In genomic region chr1:234260578-234260977, GRCh38 we compare ENCODE assay signal across 14 cellular contexts.
DNase-seq lines count a peak whose midpoint lies in the region; ATAC-seq lines count a peak whose summit lies in the region.
"Had no signal": no experiment of that assay in that cellular context is flagged by ENCODE, and none has a peak within 500 bp of the region (broad histone marks: within the 10 kb centered on the region; RNA-seq: fewer than 3 reads in every experiment).

No MANE protein-coding gene starts in this region.

- H3K27ac Mint-ChIP-seq in activated naive CD8-positive, alpha-beta T cell treated with anti-CD3 and anti-CD28 coated beads, Interleukin-2, amount 10 ng/mL, durations not matched to agents 7 days and 5 days: peak overlapping the region; percentile 74

- H3K27me3 Mint-ChIP-seq in activated naive CD8-positive, alpha-beta T cell treated with anti-CD3 and anti-CD28 coated beads, Interleukin-2, amount 10 ng/mL, durations not matched to agents 7 days and 5 days: no peaks in the 10 kb centered on the region

- peak; percentile 80 to 87 for ATAC-seq in activated CD4-positive, CD25-positive, alpha-beta regulatory T cell treated with anti-CD3 and anti-CD28 coated beads, Interleukin-2, amount 50 U/mL, for 24 hours
- ATAC-seq in activated naive CD8-positive, alpha-beta T cell treated with anti-CD3 and anti-CD28 coated beads, Interleukin-2, amount 10 ng/mL, durations not matched to agents 7 days and 5 days (ENCODE audit: low read depth): peak; percentile 78
- ATAC-seq: A549, left ventricle myocardium superior had no signal

- DNase-seq in activated CD4-positive, CD25-positive, alpha-beta regulatory T cell (lab: John Stamatoyannopoulos, UW): no peak
- peak; percentile 10 for DNase-seq in NOMO-1 treated with dmso at 0.1 percent for 144 hours (lab: John Stamatoyannopoulos, UW; ENCODE audit: unreplicated experiment)
- no peak for DNase-seq in activated naive CD8-positive, alpha-beta T cell treated with anti-CD3 and anti-CD28 coated beads, Interleukin-2, amount 10 ng/mL, durations not matched to agents 7 days and 5 days
- DNase-seq in stimulated activated CD4-positive, alpha-beta T cell treated with anti-CD3 and anti-CD28 coated beads, Interleukin-4, amount 100 ng/mL, for 24 hours: peak; percentile 47
- DNase-seq in Ammon's horn (ENCODE audit: low spot score): no peak
- DNase-seq in middle frontal gyrus (ENCODE audit: extremely low spot score, low spot score): no peak
- DNase-seq in NCI-H2081 (lab: John Stamatoyannopoulos, UW): no peak
- DNase-seq: activated gamma-delta T cell treated with Interleukin-2 at 50 U/mL for 16 hours, left ventricle myocardium superior, NCI-H1417 treated with DMSO at 0.1 percent for 48 hours, spleen, stomach had no signal

- H3K4me3 Mint-ChIP-seq in activated naive CD8-positive, alpha-beta T cell treated with anti-CD3 and anti-CD28 coated beads, Interleukin-2, amount 10 ng/mL, durations not matched to agents 7 days and 5 days: peak overlapping the region; percentile 40

- peaks cover 39% of the 10 kb centered on the region for H3K4me1 Mint-ChIP-seq in activated naive CD8-positive, alpha-beta T cell treated with anti-CD3 and anti-CD28 coated beads, Interleukin-2, amount 10 ng/mL, durations not matched to agents 7 days and 5 days

- peaks cover 73% of the 10 kb centered on the region for H3K36me3 Mint-ChIP-seq in activated naive CD8-positive, alpha-beta T cell treated with anti-CD3 and anti-CD28 coated beads, Interleukin-2, amount 10 ng/mL, durations not matched to agents 7 days and 5 days

- POLR2A ChIA-PET in activated naive CD8-positive, alpha-beta T cell treated with anti-CD3 and anti-CD28 coated beads, Interleukin-2, amount 10 ng/mL, durations not matched to agents 7 days and 5 days (lab: Charles Lee): no interaction called here

- peaks cover 6% of the 10 kb centered on the region for H3K9me3 Mint-ChIP-seq in activated naive CD8-positive, alpha-beta T cell treated with anti-CD3 and anti-CD28 coated beads, Interleukin-2, amount 10 ng/mL, durations not matched to agents 7 days and 5 days

Comparison
In these comparisons a context has a peak if more than half of its experiments do, and no peak if none do; other contexts are left out.
1. DNase-seq: peak in NOMO-1 treated with dmso at 0.1 percent for 144 hours (single experiment) and stimulated activated CD4-positive, alpha-beta T cell treated with anti-CD3 and anti-CD28 coated beads, Interleukin-4, amount 100 ng/mL, for 24 hours (single experiment); none in activated CD4-positive, CD25-positive, alpha-beta regulatory T cell (0 of 4), activated naive CD8-positive, alpha-beta T cell treated with anti-CD3 and anti-CD28 coated beads, Interleukin-2, amount 10 ng/mL, durations not matched to agents 7 days and 5 days (single experiment), Ammon's horn (single experiment), middle frontal gyrus (single experiment) and NCI-H2081 (0 of 2).